ENCODE assay signal across 1 cellular context in genomic region chr7:100578246-100579183, GRCh38.
A peak's percentile ranks its signal among the peaks of the same experiment; 100 is the strongest.
TF ChIP-seq lines count a peak whose summit lies in the region.

No MANE protein-coding gene starts in this region.

TF ChIP-seq in HepG2, 621 proteins besides CTCF, POLR2A, EP300 and RAD21:
- TF ChIP-seq ZHX1 (CRISPR knock-in tag; IDR thresholded peaks at IDR 0.05; ENCODE audit: low read depth) (no peak), ZBTB8A (CRISPR knock-in tag; IDR thresholded peaks at IDR 0.05; ENCODE audit: borderline replicate concordance, low read depth) (no peak), ZNF577 (CRISPR knock-in tag; IDR thresholded peaks at IDR 0.05; ENCODE audit: borderline replicate concordance, low read depth) (no peak), REPIN1 (CRISPR knock-in tag; IDR thresholded peaks at IDR 0.05; ENCODE audit: borderline replicate concordance, low read depth) (no peak), PAWR (CRISPR knock-in tag; IDR thresholded peaks at IDR 0.05; ENCODE audit: borderline replicate concordance) (no peak), THAP8 (CRISPR knock-in tag; IDR thresholded peaks at IDR 0.05; ENCODE audit: borderline replicate concordance) (no peak), AGO2 (optimal IDR thresholded peaks at IDR 0.05; ENCODE audit: low read depth, low read length) (peak; percentile 89), POLR2G (IDR thresholded peaks at IDR 0.05; ENCODE audit: low read depth, low read length) (peak; percentile 19; the same call in 1 of the 2 replicates), RBFOX2 (IDR thresholded peaks at IDR 0.05; ENCODE audit: low read depth, low read length) (peak; percentile 27; the same call in 1 of the 2 replicates), AGO1 (IDR thresholded peaks at IDR 0.05; ENCODE audit: low read depth, low read length, poor library complexity, severe bottlenecking) (peak; percentile 93), ZFP62 (CRISPR knock-in tag; IDR thresholded peaks at IDR 0.05) (no peak), ZNF704 (CRISPR knock-in tag; IDR thresholded peaks at IDR 0.05; ENCODE audit: borderline replicate concordance) (no peak), GTF2F1 (IDR thresholded peaks at IDR 0.05; ENCODE audit: low read length) (no peak)
